In genomic region chr11:114036156-114036811, GRCh38 we compare ENCODE assay signal across 8 cellular contexts. TPM values are rescaled to one million over a fixed set of nuclear protein-coding genes. Genes with fewer than 3 reads are reported as not detected.
DNase-seq lines count a peak whose midpoint lies in the region; ATAC-seq and TF ChIP-seq lines count a peak whose summit lies in the region.

No MANE protein-coding gene starts in this region.

- intact Hi-C loops in adrenal gland (cut with DNase I), result loop anchor here in 1 of 2 donors (5.0 to 10.0 kb wide), 2 partner anchors 141 to 226 kb away; no protein-coding TSS in a partner anchor
- intact Hi-C loops in heart right ventricle (cut with DNase I), result loop anchor here (1.0 to 10.0 kb wide), 13 partner anchors 17 to 226 kb away; partner anchors contain the start of gene ZBTB16 (in 1 of the 10)

- peak in 1 of 2 donors; percentile 27 for TF ChIP-seq POLR2A in adrenal gland (IDR thresholded peaks at IDR 0.05)

- H3K27me3 ChIP-seq in HL-60 (ENCODE audit: insufficient read depth, poor library complexity, severe bottlenecking) (no peaks in the 10 kb centered on the region), adrenal gland (no peaks in the 10 kb centered on the region), heart right ventricle (no peaks in the 10 kb centered on the region)

- DNase-seq in AML-193 (lab: John Stamatoyannopoulos, UW) (peak; percentile 8 to 17), HL-60 (ENCODE audit: low read depth in 1 of 2, low spot score in 1 of 2) (peak; percentile 17 to 64), adrenal gland (peak; percentile 85 to 93 (median 89)), heart right ventricle (peak; percentile 84 to 89), pons (ENCODE audit: low spot score) (peak; percentile 56)

- H3K4me1 ChIP-seq in adrenal gland (replicated peaks in 1 of 2) (peaks cover 0 to 14% of the 10 kb centered on the region in 2 donors), heart right ventricle (peaks cover 0 to 19% (median 13%) of the 10 kb centered on the region in 9 donors), urinary bladder (ENCODE audit: insufficient read depth) (no peaks in the 10 kb centered on the region)

- WGBS in adrenal gland, 4 donors, result 2 to 7% (median 4%) methylated on average over 6 to 37 of the region's 37 CpGs
- WGBS in heart right ventricle, 2 donors, result 2 to 5% methylated on average over 36 to 37 of the region's 37 CpGs
- WGBS in urinary bladder, result 4% methylated on average over 37 of the region's 37 CpGs

- no peak overlapping the region for H3K4me3 ChIP-seq in HL-60 (replicated peaks; ENCODE audit: insufficient read depth, low read length)
- H3K4me3 ChIP-seq in adrenal gland, result peak overlapping the region in 2 of 4 donors; percentile 18 to 43
- H3K4me3 ChIP-seq in heart right ventricle, result peak overlapping the region in 9 of 10 donors; percentile 15 to 58 (median 50)
- H3K4me3 ChIP-seq in urinary bladder (ENCODE audit: low read depth, low read length), result peak overlapping the region; percentile 27

- TF ChIP-seq CTCF in HL-60 (IDR thresholded peaks at IDR 0.05; ENCODE audit: insufficient read depth, low read length), result peak; percentile 53
- peak; percentile 69 to 95 (median 86) for TF ChIP-seq CTCF in adrenal gland (IDR thresholded peaks at IDR 0.05)
- peak; percentile 70 to 98 (median 95) for TF ChIP-seq CTCF in heart right ventricle (IDR thresholded peaks at IDR 0.05)

- H3K9me3 ChIP-seq in adrenal gland (replicated peaks in 1 of 3) (no peaks in the 10 kb centered on the region), heart right ventricle (no peaks in the 10 kb centered on the region)

- H3K36me3 ChIP-seq in adrenal gland (replicated peaks in 1 of 2), result no peaks in the 10 kb centered on the region
- H3K36me3 ChIP-seq in heart right ventricle, result no peaks in the 10 kb centered on the region
- no peaks in the 10 kb centered on the region for H3K36me3 ChIP-seq in urinary bladder (ENCODE audit: insufficient read depth)

- H3K27ac ChIP-seq in HL-60 (replicated peaks), result no peak overlapping the region
- peak overlapping the region in 4 of 5 donors; percentile 30 to 83 (median 71) for H3K27ac ChIP-seq in adrenal gland
- peak overlapping the region in 9 of 10 donors; percentile 23 to 80 (median 67) for H3K27ac ChIP-seq in heart right ventricle
- no peak overlapping the region for H3K27ac ChIP-seq in urinary bladder (ENCODE audit: low read depth)

- ATAC-seq in SK-N-SH treated with all-trans-retinoic acid at 6 μM for 48 hours (peak; percentile 99), heart right ventricle (peak; percentile 92 to 97 (median 95)), GM21825 (IDR thresholded peaks at IDR 0.05; ENCODE audit: unreplicated experiment) (no peak)

TF ChIP-seq in SK-N-SH treated with all-trans-retinoic acid at 6 μM for 48 hours, 23 proteins besides CTCF, POLR2A, EP300 and RAD21:
- TF ChIP-seq, protein P1, sequence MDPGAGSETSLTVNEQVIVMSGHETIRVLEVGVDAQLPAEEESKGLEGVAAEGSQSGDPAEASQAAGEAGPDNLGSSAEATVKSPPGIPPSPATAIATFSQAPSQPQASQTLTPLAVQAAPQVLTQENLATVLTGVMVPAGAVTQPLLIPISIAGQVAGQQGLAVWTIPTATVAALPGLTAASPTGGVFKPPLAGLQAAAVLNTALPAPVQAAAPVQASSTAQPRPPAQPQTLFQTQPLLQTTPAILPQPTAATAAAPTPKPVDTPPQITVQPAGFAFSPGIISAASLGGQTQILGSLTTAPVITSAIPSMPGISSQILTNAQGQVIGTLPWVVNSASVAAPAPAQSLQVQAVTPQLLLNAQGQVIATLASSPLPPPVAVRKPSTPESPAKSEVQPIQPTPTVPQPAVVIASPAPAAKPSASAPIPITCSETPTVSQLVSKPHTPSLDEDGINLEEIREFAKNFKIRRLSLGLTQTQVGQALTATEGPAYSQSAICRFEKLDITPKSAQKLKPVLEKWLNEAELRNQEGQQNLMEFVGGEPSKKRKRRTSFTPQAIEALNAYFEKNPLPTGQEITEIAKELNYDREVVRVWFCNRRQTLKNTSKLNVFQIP (CRISPR knock-in tag; IDR thresholded peaks at IDR 0.05; ENCODE audit: borderline replicate concordance, low read depth), result no peak
- TF ChIP-seq, protein P2, sequence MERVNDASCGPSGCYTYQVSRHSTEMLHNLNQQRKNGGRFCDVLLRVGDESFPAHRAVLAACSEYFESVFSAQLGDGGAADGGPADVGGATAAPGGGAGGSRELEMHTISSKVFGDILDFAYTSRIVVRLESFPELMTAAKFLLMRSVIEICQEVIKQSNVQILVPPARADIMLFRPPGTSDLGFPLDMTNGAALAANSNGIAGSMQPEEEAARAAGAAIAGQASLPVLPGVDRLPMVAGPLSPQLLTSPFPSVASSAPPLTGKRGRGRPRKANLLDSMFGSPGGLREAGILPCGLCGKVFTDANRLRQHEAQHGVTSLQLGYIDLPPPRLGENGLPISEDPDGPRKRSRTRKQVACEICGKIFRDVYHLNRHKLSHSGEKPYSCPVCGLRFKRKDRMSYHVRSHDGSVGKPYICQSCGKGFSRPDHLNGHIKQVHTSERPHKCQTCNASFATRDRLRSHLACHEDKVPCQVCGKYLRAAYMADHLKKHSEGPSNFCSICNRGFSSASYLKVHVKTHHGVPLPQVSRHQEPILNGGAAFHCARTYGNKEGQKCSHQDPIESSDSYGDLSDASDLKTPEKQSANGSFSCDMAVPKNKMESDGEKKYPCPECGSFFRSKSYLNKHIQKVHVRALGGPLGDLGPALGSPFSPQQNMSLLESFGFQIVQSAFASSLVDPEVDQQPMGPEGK (CRISPR knock-in tag; IDR thresholded peaks at IDR 0.05; ENCODE audit: borderline replicate concordance), result no peak
- TF ChIP-seq, protein P3, sequence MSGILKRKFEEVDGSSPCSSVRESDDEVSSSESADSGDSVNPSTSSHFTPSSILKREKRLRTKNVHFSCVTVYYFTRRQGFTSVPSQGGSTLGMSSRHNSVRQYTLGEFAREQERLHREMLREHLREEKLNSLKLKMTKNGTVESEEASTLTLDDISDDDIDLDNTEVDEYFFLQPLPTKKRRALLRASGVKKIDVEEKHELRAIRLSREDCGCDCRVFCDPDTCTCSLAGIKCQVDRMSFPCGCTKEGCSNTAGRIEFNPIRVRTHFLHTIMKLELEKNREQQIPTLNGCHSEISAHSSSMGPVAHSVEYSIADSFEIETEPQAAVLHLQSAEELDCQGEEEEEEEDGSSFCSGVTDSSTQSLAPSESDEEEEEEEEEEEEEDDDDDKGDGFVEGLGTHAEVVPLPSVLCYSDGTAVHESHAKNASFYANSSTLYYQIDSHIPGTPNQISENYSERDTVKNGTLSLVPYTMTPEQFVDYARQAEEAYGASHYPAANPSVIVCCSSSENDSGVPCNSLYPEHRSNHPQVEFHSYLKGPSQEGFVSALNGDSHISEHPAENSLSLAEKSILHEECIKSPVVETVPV (CRISPR knock-in tag; IDR thresholded peaks at IDR 0.05), result no peak
- TF ChIP-seq SNAI2 (CRISPR knock-in tag; IDR thresholded peaks at IDR 0.05) (no peak), GLIS3 (CRISPR knock-in tag; IDR thresholded peaks at IDR 0.05) (no peak), ISL1 (CRISPR knock-in tag; IDR thresholded peaks at IDR 0.05) (no peak), ARNTL (CRISPR knock-in tag; IDR thresholded peaks at IDR 0.05; ENCODE audit: borderline replicate concordance, low read depth) (no peak), TSHZ2 (CRISPR knock-in tag; IDR thresholded peaks at IDR 0.05) (no peak), BACH2 (CRISPR knock-in tag; IDR thresholded peaks at IDR 0.05; ENCODE audit: borderline replicate concordance) (no peak), RARB (CRISPR knock-in tag; IDR thresholded peaks at IDR 0.05) (no peak), ZNF8 (CRISPR knock-in tag; IDR thresholded peaks at IDR 0.05) (no peak)

RNA-seq across cellular contexts. Expression of gene ZBTB16, which starts 23.2 kb away (rescaled TPM):
- total RNA-seq in adrenal gland (100 to 1,000 TPM in 1 of 8 donors, 10 to 100 TPM in 7; 25.3 to 119 (median 68.6) TPM), heart right ventricle (100 to 1,000 TPM in 1 of 10 donors, 10 to 100 TPM in 9; 18.3 to 108 (median 72.9) TPM), urinary bladder (10.3 TPM)
- polyA plus RNA-seq in adrenal gland (10 to 100 TPM; 16.0 to 36.0 (median 16.0) TPM), heart right ventricle (10 to 100 TPM; 21.1 to 39.6 TPM), urinary bladder (95.2 TPM)

Comparison
In these comparisons a context has a peak if more than half of its experiments do, and no peak if none do; other contexts are left out.
1. DNase-seq: peak in every context shown above with its lines; median percentile 89 in adrenal gland; 86 in heart right ventricle; 56 in pons; 40 in HL-60; 12 in AML-193.
2. H3K27ac ChIP-seq: peak in adrenal gland (4 of 5) and heart right ventricle (9 of 10); none in HL-60 (single experiment) and urinary bladder (single experiment).
3. Peak in every context shown above with its lines, with median percentiles within 50 percentile points of each other: CTCF ChIP-seq.